32 cellular contexts compared by ENCODE assay signal in genomic region chr14:103770500-103770899, GRCh38.
"Had no signal": no experiment of that assay in that cellular context is flagged by ENCODE, and none has a peak within 500 bp of the region (broad histone marks: within the 10 kb centered on the region; RNA-seq: fewer than 3 reads in every experiment).

No MANE protein-coding gene starts in this region.

- H3K27ac ChIP-seq: adrenal gland, body of pancreas, brain microvascular endothelial cell, breast epithelium, VCaP had no signal

- ATAC-seq: activated CD8-positive, alpha-beta T cell treated with anti-CD3 and anti-CD28 coated beads for 36 hours; activated naive CD4-positive, alpha-beta T cell treated with anti-CD3 and anti-CD28 coated beads, Interleukin-2, amount 50 U/mL, for 72 hours; activated T-cell treated with anti-CD3 and anti-CD28 coated beads, Interleukin-2, amount 50 U/mL, for 4 hours; activated T-cell treated with anti-CD3 and anti-CD28 coated beads, Interleukin-2, amount 50 U/mL, for 72 hours; activated T-helper 17 cell treated with anti-CD3 and anti-CD28 coated beads, Interleukin-2, amount 50 U/mL, for 72 hours; body of pancreas had no signal

- H3K4me3 ChIP-seq: adrenal gland, body of pancreas, breast epithelium had no signal

- H3K36me3 ChIP-seq: adrenal gland, brain microvascular endothelial cell, breast epithelium had no signal

- H3K4me1 ChIP-seq: adrenal gland, body of pancreas, breast epithelium had no signal

- DNase-seq: activated B cell treated with CpG ODN at 0.5 μM for 24 hours; activated CD4-positive, alpha-beta memory T cell treated with anti-CD3 and anti-CD28 coated beads for 36 hours; activated CD4-positive, alpha-beta T cell treated with anti-CD3 and anti-CD28 coated beads for 4 hours; activated CD4-positive, alpha-beta T cell treated with anti-CD3 and anti-CD28 coated beads, Interleukin-2, amount 10 ng/mL, durations not matched to agents 24 days and 14 days; activated CD4-positive, alpha-beta T cell treated with anti-CD3 and anti-CD28 coated beads, Interleukin-2, amount 50 U/mL, for 1 hour; activated CD4-positive, alpha-beta T cell treated with anti-CD3 and anti-CD28 coated beads, Interleukin-2, amount 50 U/mL, for 4 hours; activated CD4-positive, CD25-positive, alpha-beta regulatory T cell treated with anti-CD3 and anti-CD28 coated beads, Interleukin-2, amount 50 U/mL, for 72 hours; activated CD8-positive, alpha-beta memory T cell treated with anti-CD3 and anti-CD28 coated beads, Interleukin-2, amount 50 U/mL, for 4 hours; activated CD8-positive, alpha-beta T cell treated with anti-CD3 and anti-CD28 coated beads for 36 hours; activated effector memory CD4-positive, alpha-beta T cell treated with anti-CD3 and anti-CD28 coated beads, Interleukin-2, amount 50 U/mL, for 16 hours; activated gamma-delta T cell treated with Interleukin-2 at 50 U/mL for 16 hours; activated naive CD4-positive, alpha-beta T cell; activated naive CD4-positive, alpha-beta T cell treated with anti-CD3 and anti-CD28 coated beads for 36 hours; activated naive CD4-positive, alpha-beta T cell treated with anti-CD3 and anti-CD28 coated beads, Interleukin-2, amount 50 U/mL, for 16 hours; activated naive CD8-positive, alpha-beta T cell treated with anti-CD3 and anti-CD28 coated beads for 36 hours; activated T-cell treated with anti-CD3 and anti-CD28 coated beads for 4 hours; activated T-cell treated with anti-CD3 and anti-CD28 coated beads, Interleukin-2, amount 50 U/mL, for 1 hour; activated T-cell treated with anti-CD3 and anti-CD28 coated beads, Interleukin-2, amount 50 U/mL, for 4 hours; activated T-cell treated with anti-CD3 and anti-CD28 coated beads, Interleukin-2, amount 50 U/mL, for 72 hours; adrenal gland; amniotic stem cell; aorta; body of pancreas; brain microvascular endothelial cell; central memory CD4-positive, alpha-beta T cell; T-helper 1 cell; T-helper 2 cell; T-helper 9 cell had no signal

- H3K27me3 ChIP-seq: adrenal gland, body of pancreas, brain microvascular endothelial cell, breast epithelium had no signal

- H3K9me3 ChIP-seq: adrenal gland, body of pancreas, breast epithelium had no signal
